ENCODE assay signal across 26 cellular contexts in the genomic region with DNA sequence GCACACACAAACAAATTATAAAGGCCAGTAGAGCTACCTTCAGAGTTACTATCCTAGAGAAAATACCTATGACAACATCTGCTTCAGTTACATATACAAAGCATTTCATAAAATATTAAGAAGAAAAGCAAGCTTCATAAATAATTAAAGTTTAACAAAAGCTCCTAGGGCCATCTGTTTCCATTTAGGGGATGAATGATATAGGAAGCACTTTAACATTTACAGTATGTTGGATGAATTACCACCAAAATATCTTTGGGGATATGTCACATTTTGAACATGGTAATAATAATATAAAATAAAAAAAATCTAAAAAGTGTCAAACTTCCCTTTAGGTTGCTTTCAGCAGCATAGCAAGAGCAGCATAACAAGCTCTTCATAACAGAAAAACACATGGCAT.
"Had no signal": no experiment of that assay in that cellular context is flagged by ENCODE, and none has a peak within 500 bp of the region (broad histone marks: within the 10 kb centered on the region; RNA-seq: fewer than 3 reads in every experiment).

No MANE protein-coding gene starts in this region.

- H3K4me3 Mint-ChIP-seq: activated CD4-positive, alpha-beta memory T cell treated with anti-CD3 and anti-CD28 coated beads for 36 hours; activated naive CD4-positive, alpha-beta T cell treated with anti-CD3 and anti-CD28 coated beads for 36 hours; activated naive CD8-positive, alpha-beta T cell; activated T-cell treated with anti-CD3 and anti-CD28 coated beads, Interleukin-2, amount 50 U/mL, for 4 hours; T-helper 1 cell treated with Interleukin-12 subunit alpha and Interleukin-12 subunit beta and Interleukin-4 antibody, amounts not matched to agents 30 μg/mL and 1 μg/mL, for 36 hours; WTC11 had no signal

- DNase-seq: activated CD4-positive, alpha-beta memory T cell treated with anti-CD3 and anti-CD28 coated beads for 36 hours; activated CD4-positive, alpha-beta T cell treated with anti-CD3 and anti-CD28 coated beads for 48 hours; activated CD4-positive, CD25-positive, alpha-beta regulatory T cell treated with anti-CD3 and anti-CD28 coated beads, Interleukin-2, amount 50 U/mL, for 72 hours; activated CD8-positive, alpha-beta memory T cell treated with anti-CD3 and anti-CD28 coated beads for 24 hours; activated gamma-delta T cell; activated naive CD4-positive, alpha-beta T cell treated with anti-CD3 and anti-CD28 coated beads for 36 hours; activated T-cell treated with anti-CD3 and anti-CD28 coated beads, Interleukin-2, amount 50 U/mL, for 4 hours; brain microvascular endothelial cell; Karpas-422; MM.1S; NCI-H146; NCI-H187 treated with DMSO at 0.1 percent for 48 hours; NCI-H2171 treated with DMSO at 0.1 percent for 48 hours; NCI-H345; NCI-H510A; NCI-H526 treated with DMSO at 0.1 percent for 48 hours; NK-92 treated with Interleukin-12 subunit alpha and Interleukin-12 subunit beta, amount 100 ng/mL, for 24 hours; OCI-M1; RPMI8226 had no signal

- H3K27me3 Mint-ChIP-seq: activated CD4-positive, alpha-beta memory T cell treated with anti-CD3 and anti-CD28 coated beads for 36 hours; activated naive CD8-positive, alpha-beta T cell had no signal

- H3K36me3 Mint-ChIP-seq: WTC11 had no signal

- H3K4me1 Mint-ChIP-seq: WTC11 had no signal

- ATAC-seq: activated T-cell treated with anti-CD3 and anti-CD28 coated beads, Interleukin-2, amount 50 U/mL, for 4 hours; K562; Panc1; Right ventricle myocardium inferior; WTC11 had no signal

- H3K4me3 ChIP-seq: cardiac muscle cell, K562 had no signal

- H3K27me3 ChIP-seq: brain microvascular endothelial cell, cardiac muscle cell had no signal

- H3K27ac ChIP-seq: brain microvascular endothelial cell, cardiac muscle cell had no signal

- H3K27ac Mint-ChIP-seq: activated CD4-positive, alpha-beta memory T cell treated with anti-CD3 and anti-CD28 coated beads for 36 hours; activated naive CD4-positive, alpha-beta T cell treated with anti-CD3 and anti-CD28 coated beads for 36 hours; activated naive CD8-positive, alpha-beta T cell; T-helper 1 cell treated with Interleukin-12 subunit alpha and Interleukin-12 subunit beta and Interleukin-4 antibody, amounts not matched to agents 30 μg/mL and 1 μg/mL, for 36 hours; WTC11 had no signal

- H3K36me3 ChIP-seq: brain microvascular endothelial cell, cardiac muscle cell had no signal

- H3K9me3 Mint-ChIP-seq: activated CD4-positive, alpha-beta memory T cell treated with anti-CD3 and anti-CD28 coated beads for 36 hours; activated T-cell treated with anti-CD3 and anti-CD28 coated beads, Interleukin-2, amount 50 U/mL, for 4 hours; WTC11 had no signal
